Comparison of ENCODE assay signal across 11 cellular contexts in genomic region chr17:27348196-27348595, GRCh38. TPM values are rescaled to one million over a fixed set of nuclear protein-coding genes. Genes with fewer than 3 reads are reported as not detected.
DNase-seq lines count a peak whose midpoint lies in the region; ATAC-seq lines count a peak whose summit lies in the region.
"Had no signal": no experiment of that assay in that cellular context is flagged by ENCODE, and none has a peak within 500 bp of the region (broad histone marks: within the 10 kb centered on the region; RNA-seq: fewer than 3 reads in every experiment).

No MANE protein-coding gene starts in this region.

- H3K9me3 ChIP-seq in iPS-18a (ENCODE audit: control insufficient read depth, low read depth, low read length) (no peaks in the 10 kb centered on the region), stomach smooth muscle (ENCODE audit: control insufficient read depth in 2 of 2, low read length in 2 of 2) (no peaks in the 10 kb centered on the region)
- H3K9me3 ChIP-seq: mucosa of descending colon had no signal

- no peaks in the 10 kb centered on the region for H3K36me3 ChIP-seq in iPS-18a (ENCODE audit: control insufficient read depth, low read depth, low read length)
- H3K36me3 ChIP-seq in stomach smooth muscle (ENCODE audit: control insufficient read depth in 2 of 2, insufficient read depth in 2 of 2, low read length in 2 of 2), result no peaks in the 10 kb centered on the region
- H3K36me3 ChIP-seq: heart left ventricle had no signal

- H3K9me3 Mint-ChIP-seq in activated CD8-positive, alpha-beta memory T cell treated with anti-CD3 and anti-CD28 coated beads, Interleukin-2, amount 10 ng/mL, durations not matched to agents 7 days and 5 days (ENCODE audit: low read depth), result no peaks in the 10 kb centered on the region
- H3K9me3 Mint-ChIP-seq in T-cell, result no peaks in the 10 kb centered on the region

- no peak overlapping the region for H3K27ac ChIP-seq in iPS-18a (ENCODE audit: low read length)
- H3K27ac ChIP-seq in stomach smooth muscle (ENCODE audit: low read length), result peak overlapping the region; percentile 69
- no peak overlapping the region for H3K27ac ChIP-seq in caudate nucleus (ENCODE audit: low read depth, low read length)

- H3K9ac ChIP-seq in iPS-18a (ENCODE audit: low read length), result no peak overlapping the region
- no peak overlapping the region for H3K9ac ChIP-seq in stomach smooth muscle (ENCODE audit: low read length in 2 of 2)

- POLR2A ChIA-PET in T-cell (lab: Charles Lee), result no interaction called here

- H3K27ac Mint-ChIP-seq in activated CD8-positive, alpha-beta memory T cell treated with anti-CD3 and anti-CD28 coated beads, Interleukin-2, amount 10 ng/mL, durations not matched to agents 7 days and 5 days, result no peak overlapping the region
- H3K27ac Mint-ChIP-seq in T-cell, result no peak overlapping the region

- H3K36me3 Mint-ChIP-seq in activated CD8-positive, alpha-beta memory T cell treated with anti-CD3 and anti-CD28 coated beads, Interleukin-2, amount 10 ng/mL, durations not matched to agents 7 days and 5 days, result no peaks in the 10 kb centered on the region
- H3K36me3 Mint-ChIP-seq in T-cell, result no peaks in the 10 kb centered on the region

- H3K4me1 ChIP-seq in iPS-18a (ENCODE audit: control insufficient read depth, low read depth, low read length) (peaks cover 16% of the 10 kb centered on the region), stomach smooth muscle (ENCODE audit: control insufficient read depth, insufficient read depth, low read length) (peaks cover 15% of the 10 kb centered on the region)

- no peaks in the 10 kb centered on the region for H3K27me3 Mint-ChIP-seq in activated CD8-positive, alpha-beta memory T cell treated with anti-CD3 and anti-CD28 coated beads, Interleukin-2, amount 10 ng/mL, durations not matched to agents 7 days and 5 days
- peaks cover 3 to 9% of the 10 kb centered on the region in 2 donors for H3K27me3 Mint-ChIP-seq in T-cell

- H3K4me3 ChIP-seq in iPS-18a (ENCODE audit: low read length), result peak overlapping the region; percentile 47
- H3K4me3 ChIP-seq in stomach smooth muscle (ENCODE audit: low read length in 2 of 2), result peak overlapping the region in 1 of 2 donors; percentile 68
- H3K4me3 ChIP-seq: mucosa of descending colon had no signal

- H3K4me3 Mint-ChIP-seq in activated CD8-positive, alpha-beta memory T cell treated with anti-CD3 and anti-CD28 coated beads, Interleukin-2, amount 10 ng/mL, durations not matched to agents 7 days and 5 days, result peak overlapping the region; percentile 59
- H3K4me3 Mint-ChIP-seq in T-cell, result peak overlapping the region in 2 of 3 donors; percentile 30 to 44

- CTCF ChIA-PET in activated CD8-positive, alpha-beta memory T cell treated with anti-CD3 and anti-CD28 coated beads, Interleukin-2, amount 10 ng/mL, durations not matched to agents 7 days and 5 days (lab: Charles Lee), result interaction anchor here (1.3 kb wide), 1 partner anchor 15 kb away, joined by 5 read pairs; no protein-coding TSS in a partner anchor
- CTCF ChIA-PET in T-cell (lab: Charles Lee), result interaction anchor here in 1 of 2 donors (0.6 kb wide), 1 partner anchor 53 kb away, joined by 4 read pairs; no protein-coding TSS in a partner anchor

- DNase-seq in activated CD8-positive, alpha-beta memory T cell treated with anti-CD3 and anti-CD28 coated beads, Interleukin-2, amount 10 ng/mL, durations not matched to agents 7 days and 5 days, result no peak
- DNase-seq in activated CD8-positive, alpha-beta memory T cell treated with anti-CD3 and anti-CD28 coated beads, Interleukin-2, amount 50 U/mL, for 4 hours, result no peak
- DNase-seq in T-cell, result no peak
- no peak for DNase-seq in caudate nucleus (lab: John Stamatoyannopoulos, UW)
- DNase-seq: heart left ventricle; mucosa of descending colon; stimulated activated CD8-positive, alpha-beta memory T cell treated with anti-CD3 and anti-CD28 coated beads, Interleukin-4, amount 100 ng/mL, for 48 hours had no signal

- ATAC-seq in activated CD8-positive, alpha-beta memory T cell treated with anti-CD3 and anti-CD28 coated beads, Interleukin-2, amount 10 ng/mL, durations not matched to agents 7 days and 5 days, result no peak
- ATAC-seq in T-cell (replicated peaks in 1 of 4), result no peak
- ATAC-seq in HG03025 (IDR thresholded peaks at IDR 0.05; ENCODE audit: low FRiP score, unreplicated experiment), result no peak
- ATAC-seq in HG02885 (IDR thresholded peaks at IDR 0.05; ENCODE audit: poor library complexity, unreplicated experiment), result no peak

- H3K4me1 Mint-ChIP-seq in activated CD8-positive, alpha-beta memory T cell treated with anti-CD3 and anti-CD28 coated beads, Interleukin-2, amount 10 ng/mL, durations not matched to agents 7 days and 5 days, result peaks cover 27% of the 10 kb centered on the region
- peaks cover 8 to 32% (median 20%) of the 10 kb centered on the region in 3 donors for H3K4me1 Mint-ChIP-seq in T-cell

- no peaks in the 10 kb centered on the region for H3K27me3 ChIP-seq in iPS-18a (ENCODE audit: control insufficient read depth, insufficient read depth, low read length)
- no peaks in the 10 kb centered on the region for H3K27me3 ChIP-seq in stomach smooth muscle (ENCODE audit: control insufficient read depth in 1 of 2, insufficient read depth in 2 of 2, low read length in 2 of 2)
- H3K27me3 ChIP-seq: heart left ventricle had no signal

RNA-seq across cellular contexts. Expression of gene WSB1, which starts 54.3 kb away (rescaled TPM):
- 100 to 1,000 TPM; 109 to 177 TPM for total RNA-seq in activated CD8-positive, alpha-beta memory T cell treated with anti-CD3 and anti-CD28 coated beads, Interleukin-2, amount 10 ng/mL, durations not matched to agents 7 days and 5 days
- total RNA-seq in T-cell, result 100 to 1,000 TPM; 103 to 142 (median 115) TPM
